Comparison of ENCODE assay signal across 1 cellular context in the genomic region with DNA sequence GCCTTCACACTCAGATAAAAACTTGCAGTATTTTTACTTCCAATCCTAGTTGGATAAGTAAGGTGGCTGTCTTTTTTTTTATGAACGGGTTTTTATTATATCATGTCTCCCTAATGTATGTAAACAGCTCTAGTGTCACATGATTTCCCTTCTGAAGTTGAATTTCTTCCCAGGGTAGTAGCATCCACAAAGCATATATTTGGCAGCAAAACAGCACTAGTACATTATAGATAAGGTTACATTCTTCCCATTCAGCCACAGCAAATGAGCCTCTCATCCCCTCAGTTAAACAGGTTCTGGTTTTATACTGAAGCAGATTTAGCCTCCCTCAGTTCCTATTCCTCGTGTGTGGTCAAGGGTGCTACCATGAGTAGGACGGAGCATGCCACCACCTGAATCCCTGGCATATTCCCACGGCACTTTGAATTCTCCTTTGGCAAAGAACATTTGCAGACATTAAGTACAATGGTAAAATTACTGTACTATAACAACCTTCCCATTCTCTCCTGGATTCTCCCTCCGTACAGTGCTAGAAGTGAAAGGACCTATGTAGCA.
TF ChIP-seq lines count a peak whose summit lies in the region.

No MANE protein-coding gene starts in this region.

TF ChIP-seq in WTC11, 78 proteins besides CTCF, POLR2A, EP300 and RAD21 (continued from another document):
- TF ChIP-seq, protein P1, sequence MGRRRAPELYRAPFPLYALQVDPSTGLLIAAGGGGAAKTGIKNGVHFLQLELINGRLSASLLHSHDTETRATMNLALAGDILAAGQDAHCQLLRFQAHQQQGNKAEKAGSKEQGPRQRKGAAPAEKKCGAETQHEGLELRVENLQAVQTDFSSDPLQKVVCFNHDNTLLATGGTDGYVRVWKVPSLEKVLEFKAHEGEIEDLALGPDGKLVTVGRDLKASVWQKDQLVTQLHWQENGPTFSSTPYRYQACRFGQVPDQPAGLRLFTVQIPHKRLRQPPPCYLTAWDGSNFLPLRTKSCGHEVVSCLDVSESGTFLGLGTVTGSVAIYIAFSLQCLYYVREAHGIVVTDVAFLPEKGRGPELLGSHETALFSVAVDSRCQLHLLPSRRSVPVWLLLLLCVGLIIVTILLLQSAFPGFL (CRISPR knock-in tag; IDR thresholded peaks at IDR 0.05; ENCODE audit: borderline replicate concordance) = no peak
- TF ChIP-seq, protein P2, sequence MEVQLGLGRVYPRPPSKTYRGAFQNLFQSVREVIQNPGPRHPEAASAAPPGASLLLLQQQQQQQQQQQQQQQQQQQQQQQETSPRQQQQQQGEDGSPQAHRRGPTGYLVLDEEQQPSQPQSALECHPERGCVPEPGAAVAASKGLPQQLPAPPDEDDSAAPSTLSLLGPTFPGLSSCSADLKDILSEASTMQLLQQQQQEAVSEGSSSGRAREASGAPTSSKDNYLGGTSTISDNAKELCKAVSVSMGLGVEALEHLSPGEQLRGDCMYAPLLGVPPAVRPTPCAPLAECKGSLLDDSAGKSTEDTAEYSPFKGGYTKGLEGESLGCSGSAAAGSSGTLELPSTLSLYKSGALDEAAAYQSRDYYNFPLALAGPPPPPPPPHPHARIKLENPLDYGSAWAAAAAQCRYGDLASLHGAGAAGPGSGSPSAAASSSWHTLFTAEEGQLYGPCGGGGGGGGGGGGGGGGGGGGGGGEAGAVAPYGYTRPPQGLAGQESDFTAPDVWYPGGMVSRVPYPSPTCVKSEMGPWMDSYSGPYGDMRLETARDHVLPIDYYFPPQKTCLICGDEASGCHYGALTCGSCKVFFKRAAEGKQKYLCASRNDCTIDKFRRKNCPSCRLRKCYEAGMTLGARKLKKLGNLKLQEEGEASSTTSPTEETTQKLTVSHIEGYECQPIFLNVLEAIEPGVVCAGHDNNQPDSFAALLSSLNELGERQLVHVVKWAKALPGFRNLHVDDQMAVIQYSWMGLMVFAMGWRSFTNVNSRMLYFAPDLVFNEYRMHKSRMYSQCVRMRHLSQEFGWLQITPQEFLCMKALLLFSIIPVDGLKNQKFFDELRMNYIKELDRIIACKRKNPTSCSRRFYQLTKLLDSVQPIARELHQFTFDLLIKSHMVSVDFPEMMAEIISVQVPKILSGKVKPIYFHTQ (CRISPR knock-in tag; IDR thresholded peaks at IDR 0.05) = no peak
- TF ChIP-seq, protein P3, sequence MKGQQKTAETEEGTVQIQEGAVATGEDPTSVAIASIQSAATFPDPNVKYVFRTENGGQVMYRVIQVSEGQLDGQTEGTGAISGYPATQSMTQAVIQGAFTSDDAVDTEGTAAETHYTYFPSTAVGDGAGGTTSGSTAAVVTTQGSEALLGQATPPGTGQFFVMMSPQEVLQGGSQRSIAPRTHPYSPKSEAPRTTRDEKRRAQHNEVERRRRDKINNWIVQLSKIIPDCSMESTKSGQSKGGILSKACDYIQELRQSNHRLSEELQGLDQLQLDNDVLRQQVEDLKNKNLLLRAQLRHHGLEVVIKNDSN (CRISPR knock-in tag; IDR thresholded peaks at IDR 0.05) = no peak
- TF ChIP-seq MXD4 (CRISPR knock-in tag; IDR thresholded peaks at IDR 0.05; ENCODE audit: borderline replicate concordance) = no peak
- no peak for TF ChIP-seq RORB (CRISPR knock-in tag; IDR thresholded peaks at IDR 0.05)
- TF ChIP-seq, protein P4, sequence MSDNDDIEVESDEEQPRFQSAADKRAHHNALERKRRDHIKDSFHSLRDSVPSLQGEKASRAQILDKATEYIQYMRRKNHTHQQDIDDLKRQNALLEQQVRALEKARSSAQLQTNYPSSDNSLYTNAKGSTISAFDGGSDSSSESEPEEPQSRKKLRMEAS (CRISPR knock-in tag; IDR thresholded peaks at IDR 0.05) = no peak
TF ChIP-seq in WTC11: peak in this region for 0.
